ENCODE assay signal across 1 cellular context in genomic region chr11:107468596-107468995, GRCh38.
TF ChIP-seq lines count a peak whose summit lies in the region.

No MANE protein-coding gene starts in this region.

TF ChIP-seq in HepG2, 621 proteins besides CTCF, POLR2A, EP300 and RAD21 (continued from another document):
- no peak for TF ChIP-seq MXD3 (CRISPR knock-in tag; IDR thresholded peaks at IDR 0.05)
